In genomic region chr17:5249615-5250014, GRCh38 we compare ENCODE assay signal across 7 cellular contexts. TPM values are rescaled to one million over a fixed set of nuclear protein-coding genes. Genes with fewer than 3 reads are reported as not detected.
DNase-seq lines count a peak whose midpoint lies in the region; FAIRE-seq and TF ChIP-seq lines count a peak whose summit lies in the region.

No MANE protein-coding gene starts in this region.

- no peak for FAIRE-seq in small intestine (lab: Jason Lieb, UNC)

- no peaks in the 10 kb centered on the region for H3K9me2 ChIP-seq in hepatocyte (replicated peaks; ENCODE audit: insufficient read depth)

- H4K20me1 ChIP-seq in hepatocyte (ENCODE audit: insufficient read depth, poor library complexity, severe bottlenecking): no peaks in the 10 kb centered on the region

- H3K79me2 ChIP-seq in hepatocyte: no peaks in the 10 kb centered on the region

- H3K4me2 ChIP-seq in hepatocyte: no peak overlapping the region

- H3K27me3 ChIP-seq in ascending aorta (no peaks in the 10 kb centered on the region), hepatocyte (no peaks in the 10 kb centered on the region), small intestine (ENCODE audit: control insufficient read depth in 2 of 2, insufficient read depth in 2 of 2, low read length in 2 of 2) (no peaks in the 10 kb centered on the region)

- no peaks in the 10 kb centered on the region for H3K9me3 ChIP-seq in ascending aorta
- H3K9me3 ChIP-seq in hepatocyte (ENCODE audit: low read depth): no peaks in the 10 kb centered on the region
- no peaks in the 10 kb centered on the region for H3K9me3 ChIP-seq in small intestine (ENCODE audit: control insufficient read depth, low read depth)

- TF ChIP-seq CTCF in GM10266 (IDR thresholded peaks at IDR 0.05; ENCODE audit: control insufficient read depth, insufficient read depth, low read depth, missing control alignments): peak; percentile 58
- peak; percentile 52 to 65 (median 56) for TF ChIP-seq CTCF in ascending aorta (IDR thresholded peaks at IDR 0.05)
- peak; percentile 64 for TF ChIP-seq CTCF in hepatocyte (IDR thresholded peaks at IDR 0.05; ENCODE audit: poor library complexity)

- intact Hi-C loops in ascending aorta (cut with DNase I): loop anchor here (5.0 to 10.0 kb wide), 2 partner anchors 65 to 188 kb away; partner anchors contain the start of gene C1QBP

- no peak overlapping the region for H2AFZ ChIP-seq in hepatocyte

- no peak overlapping the region for H3K27ac ChIP-seq in ascending aorta
- H3K27ac ChIP-seq in hepatocyte: no peak overlapping the region
- H3K27ac ChIP-seq in small intestine (ENCODE audit: low read depth in 1 of 2, low read length in 1 of 2): no peak overlapping the region

- 5% methylated on average over 4 of the region's 4 CpGs for WGBS in hepatocyte (ENCODE audit: low lambda C conversion rate, missing lambda C conversion rate)
- WGBS in small intestine, 3 donors: 0 to 2% (median 0%) methylated on average over 4 of the region's 4 CpGs

- H3K36me3 ChIP-seq in ascending aorta (no peaks in the 10 kb centered on the region), hepatocyte (replicated peaks; ENCODE audit: insufficient read depth, low read depth) (no peaks in the 10 kb centered on the region), small intestine (ENCODE audit: control insufficient read depth in 2 of 2, insufficient read depth in 2 of 2, low read length in 2 of 2) (no peaks in the 10 kb centered on the region)

- H3K4me3 ChIP-seq in ascending aorta: no peak overlapping the region
- no peak overlapping the region for H3K4me3 ChIP-seq in hepatocyte
- H3K4me3 ChIP-seq in small intestine (ENCODE audit: low read depth in 1 of 2, low read length in 2 of 2): no peak overlapping the region

- DNase-seq in GM10266 (ENCODE audit: extremely low spot score) (peak; percentile 63), NCI-H128 (lab: John Stamatoyannopoulos, UW; ENCODE audit: unreplicated experiment) (peak; percentile 41), T-helper 2 cell (peak in 4 of 5 experiments; percentile 36 to 85 (median 48)), ascending aorta (ENCODE audit: low spot score in 2 of 2) (peak in 1 of 2 donors; percentile 78), hepatocyte (ENCODE audit: low spot score) (peak; percentile 74), small intestine (peak; percentile 82), GM19240 (ENCODE audit: insufficient read length, low spot score) (no peak)

- no peaks in the 10 kb centered on the region for H3K4me1 ChIP-seq in ascending aorta
- H3K4me1 ChIP-seq in hepatocyte (ENCODE audit: insufficient read depth): no peaks in the 10 kb centered on the region
- no peaks in the 10 kb centered on the region for H3K4me1 ChIP-seq in small intestine (ENCODE audit: control insufficient read depth in 2 of 2, insufficient read depth in 1 of 2, low read depth in 1 of 2, low read length in 1 of 2)

RNA-seq across cellular contexts. Expression of gene SCIMP, which starts 15.0 kb away (rescaled TPM):
- 0.21 TPM for total RNA-seq in ascending aorta
- 0.03 TPM in 1 of 2 replicates, not detected in the other for total RNA-seq in hepatocyte
- polyA plus RNA-seq in hepatocyte: 0.07 and 0.57 TPM in 2 replicates
- polyA plus RNA-seq in small intestine: 1 to 10 TPM in 2 of 3 donors, under 1 TPM in 1; 0.22 to 4.4 (median 2.2) TPM

RNA-seq across cellular contexts. Expression of gene RABEP1, which starts 32.5 kb away (rescaled TPM):
- total RNA-seq in ascending aorta (9.3 TPM), hepatocyte (35.2 and 47.9 TPM in 2 replicates)
- polyA plus RNA-seq in hepatocyte (31.0 and 31.7 TPM in 2 replicates), small intestine (10 to 100 TPM; 14.5 to 16.2 (median 15.8) TPM)

RNA-seq across cellular contexts. Expression of gene ZNF594, which starts 57.9 kb away (rescaled TPM):
- total RNA-seq in ascending aorta (0.21 TPM), hepatocyte (6.2 and 7.7 TPM in 2 replicates)
- polyA plus RNA-seq in hepatocyte (2.8 and 3.0 TPM in 2 replicates), small intestine (1 to 10 TPM in 1 of 3 donors, under 1 TPM in 2; 0.22 to 1.6 (median 0.27) TPM)
